ENCODE assay signal across 27 cellular contexts in the genomic region with DNA sequence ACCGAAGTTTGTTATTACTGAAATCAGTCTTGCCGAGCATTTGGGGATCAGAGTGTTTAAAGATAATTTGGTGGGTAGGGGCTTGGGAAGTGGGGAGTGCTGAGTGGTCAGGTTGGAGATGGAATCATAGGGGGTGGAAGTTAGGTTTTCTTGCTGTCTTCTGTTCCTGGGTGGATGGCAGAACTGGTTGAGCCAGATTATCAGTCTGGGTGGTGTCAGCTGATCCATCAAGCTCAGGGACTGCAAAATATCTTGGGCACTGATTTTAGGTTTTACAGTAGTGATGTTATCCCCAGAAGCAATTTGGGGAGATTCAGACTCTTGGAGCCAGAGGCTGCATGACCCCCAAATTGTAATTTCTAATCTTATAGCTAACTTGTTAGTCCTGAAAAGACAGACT. TPM values are rescaled to one million over a fixed set of nuclear protein-coding genes. Genes with fewer than 3 reads are reported as not detected.
DNase-seq lines count a peak whose midpoint lies in the region; ATAC-seq and TF ChIP-seq lines count a peak whose summit lies in the region.
"Had no signal": no experiment of that assay in that cellular context is flagged by ENCODE, and none has a peak within 500 bp of the region (broad histone marks: within the 10 kb centered on the region; RNA-seq: fewer than 3 reads in every experiment).

No MANE protein-coding gene starts in this region.

- no peaks in the 10 kb centered on the region for H3K9me2 ChIP-seq in PC-9 (ENCODE audit: insufficient read depth)

- H3F3A ChIP-seq in PC-9 (ENCODE audit: insufficient read depth, low read depth) (peaks cover 11% of the 10 kb centered on the region), smooth muscle cell (ENCODE audit: low read depth) (no peaks in the 10 kb centered on the region)

- H3K9me3 ChIP-seq in PC-9 (ENCODE audit: insufficient read depth, low read depth): no peaks in the 10 kb centered on the region
- H3K9me3 ChIP-seq in smooth muscle cell (replicated peaks; ENCODE audit: low read depth): no peaks in the 10 kb centered on the region

- H3K4me2 ChIP-seq in PC-9 (0 out of 2 replicates have a peak overlapping the region, but pooled peaks have one; percentile 9), smooth muscle cell (no peak overlapping the region)
- H3K4me2 ChIP-seq: BLaER1 had no signal

- DNase-seq in DMS53 (lab: John Stamatoyannopoulos, UW) (peak; percentile 27), DMS53 treated with DMSO at 0.1 percent for 48 hours (lab: John Stamatoyannopoulos, UW; ENCODE audit: unreplicated experiment) (no peak), PC-9 (no peak), islet precursor cell (peak; percentile 69), smooth muscle cell (lab: John Stamatoyannopoulos, UW; ENCODE audit: unreplicated experiment) (no peak), NOMO-1 treated with DMSO at 0.1 percent for 48 hours (lab: John Stamatoyannopoulos, UW; ENCODE audit: unreplicated experiment) (no peak), T1000 (lab: John Stamatoyannopoulos, UW) (no peak)
- DNase-seq: ACHN; CD4-positive, alpha-beta T cell; COR-L47; GF-D8; H7; KBM-7; MM.1S; NCI-H1048; NCI-H1417 treated with DMSO at 0.1 percent for 48 hours; NCI-H187; NCI-H69; OCI-M1; SHP77 had no signal

- peaks cover 44% of the 10 kb centered on the region for H3K4me1 ChIP-seq in PC-9 (replicated peaks; ENCODE audit: insufficient read depth)
- H3K4me1 ChIP-seq in smooth muscle cell (ENCODE audit: low read depth): no peaks in the 10 kb centered on the region
- H3K4me1 ChIP-seq: BLaER1 had no signal

- no peaks in the 10 kb centered on the region for H4K20me1 ChIP-seq in PC-9 (ENCODE audit: insufficient read depth)
- H4K20me1 ChIP-seq in smooth muscle cell (ENCODE audit: low read depth): no peaks in the 10 kb centered on the region
- H4K20me1 ChIP-seq: BLaER1 had no signal

- no peak overlapping the region for H2AFZ ChIP-seq in PC-9
- no peak overlapping the region for H2AFZ ChIP-seq in smooth muscle cell (ENCODE audit: low read depth)

- H3K79me2 ChIP-seq in PC-9 (ENCODE audit: low read depth) (no peaks in the 10 kb centered on the region), smooth muscle cell (ENCODE audit: low read depth) (no peaks in the 10 kb centered on the region)

- CTCF ChIA-PET in PC-9 (lab: Charles Lee): no interaction called here

- H3K27ac ChIP-seq in PC-9 (no peak overlapping the region), smooth muscle cell (ENCODE audit: low read depth) (peak overlapping the region; percentile 69)
- H3K27ac ChIP-seq: 22Rv1, BLaER1, HL-60 had no signal

- H3K4me3 ChIP-seq in PC-9 (no peak overlapping the region), smooth muscle cell (no peak overlapping the region)
- H3K4me3 ChIP-seq: BLaER1 had no signal

- intact Hi-C loops in PC-9 (cut with micrococcal nuclease; ENCODE audit: unreplicated experiment): no loop called here

- no peak for ATAC-seq in GM18498 (IDR thresholded peaks at IDR 0.05; ENCODE audit: unreplicated experiment)
- ATAC-seq: HepG2 had no signal

- no peak overlapping the region for H3K9ac ChIP-seq in smooth muscle cell (ENCODE audit: low read depth)
- H3K9ac ChIP-seq: BLaER1 had no signal

- H3K27me3 ChIP-seq in PC-9 (ENCODE audit: insufficient read depth, low read depth): no peaks in the 10 kb centered on the region
- no peaks in the 10 kb centered on the region for H3K27me3 ChIP-seq in smooth muscle cell (ENCODE audit: low read depth)
- H3K27me3 ChIP-seq: BLaER1 had no signal

- TF ChIP-seq CTCF in PC-9 (conservative IDR thresholded peaks at IDR 0.05): no peak
- no peak for TF ChIP-seq CTCF in smooth muscle cell (IDR thresholded peaks at IDR 0.05; ENCODE audit: borderline replicate concordance, insufficient read depth, poor library complexity, severe bottlenecking)

- 75% methylated on average over 2 of the region's 2 CpGs for WGBS in smooth muscle cell (ENCODE audit: low lambda C conversion rate)

- H3K36me3 ChIP-seq in PC-9 (ENCODE audit: low read depth): no peaks in the 10 kb centered on the region
- H3K36me3 ChIP-seq in smooth muscle cell (ENCODE audit: low read depth): no peaks in the 10 kb centered on the region
- H3K36me3 ChIP-seq: BLaER1 had no signal

- no TSS peak for BruUV-seq in PC-9 (replicated peaks; lab: Mats Ljungman, UMichigan)

- POLR2A ChIA-PET in PC-9 (lab: Charles Lee; ENCODE audit: unreplicated experiment): interaction anchor here (0.7 kb wide), 1 partner anchor 223 kb away, joined by 8 read pairs; no protein-coding TSS in a partner anchor

RNA-seq across cellular contexts. Expression of a gene that starts 5.4 kb away (rescaled TPM):
- total RNA-seq in PC-9 (2021) (0.23 and 0.48 TPM in 2 replicates), smooth muscle cell (0.18 and 0.22 TPM in 2 replicates)
- 0.03 and 0.15 TPM in 2 replicates for polyA plus RNA-seq in smooth muscle cell
- total RNA-seq: H7, HT-29, RPMI7951 had no signal

Comparison
In these comparisons a context has a peak if more than half of its experiments do, and no peak if none do; other contexts are left out.
1. DNase-seq: peak in DMS53 (single experiment) and islet precursor cell (single experiment); none in DMS53 treated with DMSO at 0.1 percent for 48 hours (single experiment), PC-9 (0 of 2), smooth muscle cell (single experiment), NOMO-1 treated with DMSO at 0.1 percent for 48 hours (single experiment) and T1000 (single experiment).